ENCODE assay signal across 19 cellular contexts in the genomic region with DNA sequence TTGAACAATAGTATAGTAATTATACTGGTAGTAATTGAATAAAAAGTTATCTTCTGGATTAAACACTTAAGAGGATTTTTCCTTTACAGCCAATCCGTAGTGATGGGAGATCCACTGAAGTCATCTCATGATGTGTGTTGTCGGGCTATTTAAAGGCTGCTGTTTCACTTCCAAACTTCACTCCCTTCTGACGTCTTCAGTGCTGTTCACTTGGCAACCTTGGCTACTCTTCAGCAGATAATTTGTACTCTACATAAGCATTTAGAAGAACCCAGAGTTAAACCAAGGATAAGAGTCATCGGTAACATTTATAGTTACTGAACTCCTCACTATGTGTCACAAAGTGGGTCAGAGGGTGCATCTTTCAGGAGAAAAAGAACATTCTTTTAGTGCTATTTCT.
DNase-seq lines count a peak whose midpoint lies in the region; ATAC-seq and TF ChIP-seq lines count a peak whose summit lies in the region.
"Had no signal": no experiment of that assay in that cellular context is flagged by ENCODE, and none has a peak within 500 bp of the region (broad histone marks: within the 10 kb centered on the region; RNA-seq: fewer than 3 reads in every experiment).

No MANE protein-coding gene starts in this region.

- H3K4me1 ChIP-seq in SJCRH30 = peaks cover 11% of the 10 kb centered on the region
- no peaks in the 10 kb centered on the region for H3K4me1 ChIP-seq in breast epithelium
- H3K4me1 ChIP-seq: esophagus squamous epithelium had no signal

- intact Hi-C loops in breast epithelium (cut with DNase I; ENCODE audit: low total_unique reads) = no loop called here

- H3K4me3 ChIP-seq in SJCRH30 = peak overlapping the region; percentile 39
- H3K4me3 ChIP-seq in breast epithelium = no peak overlapping the region
- H3K4me3 ChIP-seq: esophagus squamous epithelium, transverse colon had no signal

- no peaks in the 10 kb centered on the region for H3K9me3 ChIP-seq in SJCRH30 (replicated peaks)
- H3K9me3 ChIP-seq in breast epithelium = no peaks in the 10 kb centered on the region
- H3K9me3 ChIP-seq: esophagus squamous epithelium, transverse colon had no signal

- ATAC-seq in GM21723 (IDR thresholded peaks at IDR 0.05; ENCODE audit: unreplicated experiment) = no peak
- ATAC-seq in stimulated activated naive CD8-positive, alpha-beta T cell treated with anti-CD3 and anti-CD28 coated beads, Interleukin-15, Interleukin-2, amounts not matched to agents 100 U/mL and 50 U/mL, for 24 hours = no peak
- ATAC-seq: activated T-cell treated with anti-CD3 and anti-CD28 coated beads, Interleukin-2, amount 50 U/mL, for 4 hours had no signal

- H3K27ac ChIP-seq in SJCRH30 (no peak overlapping the region), breast epithelium (no peak overlapping the region)
- H3K27ac ChIP-seq: esophagus squamous epithelium, RWPE1, transverse colon had no signal

- DNase-seq in EH (ENCODE audit: low read depth) (peak; percentile 5), SJCRH30 (peak in 1 of 2 experiments; percentile 48), fibroblast of the conjunctiva (ENCODE audit: low read depth) (peak; percentile 82), pons (ENCODE audit: low spot score) (peak; percentile 43), iPS-NIHi11 (ENCODE audit: low spot score) (no peak), breast epithelium (ENCODE audit: low spot score in 2 of 2) (no peak)
- no peak for DNase-seq in stimulated activated naive CD8-positive, alpha-beta T cell treated with anti-CD3 and anti-CD28 coated beads, Interleukin-15, Interleukin-2, amounts not matched to agents 100 U/mL and 50 U/mL, for 24 hours
- DNase-seq: activated CD4-positive, alpha-beta T cell treated with anti-CD3 and anti-CD28 coated beads for 4 hours; activated naive CD8-positive, alpha-beta T cell treated with anti-CD3 and anti-CD28 coated beads, Interleukin-2, amount 10 ng/mL, durations not matched to agents 7 days and 5 days; activated T-cell treated with anti-CD3 and anti-CD28 coated beads, Interleukin-2, amount 50 U/mL, for 4 hours; EL; esophagus squamous epithelium; immature natural killer cell; NCI-H1694; NCI-H510A; stimulated activated CD4-positive, alpha-beta T cell treated with anti-CD3 and anti-CD28 coated beads, Interleukin-1b, Interleukin-23, amount 100 ng/mL, for 48 hours; transverse colon had no signal

- TF ChIP-seq CTCF in breast epithelium (IDR thresholded peaks at IDR 0.05) = no peak

- no peaks in the 10 kb centered on the region for H3K27me3 ChIP-seq in SJCRH30
- H3K27me3 ChIP-seq in breast epithelium = no peaks in the 10 kb centered on the region
- H3K27me3 ChIP-seq: esophagus squamous epithelium, transverse colon had no signal

- TF ChIP-seq POLR2A in breast epithelium (IDR thresholded peaks at IDR 0.05) = no peak

- no peaks in the 10 kb centered on the region for H3K36me3 ChIP-seq in SJCRH30
- H3K36me3 ChIP-seq in breast epithelium = no peaks in the 10 kb centered on the region
- H3K36me3 ChIP-seq: esophagus squamous epithelium, transverse colon had no signal

Comparison
In these comparisons a context has a peak if more than half of its experiments do, and no peak if none do; other contexts are left out.
1. DNase-seq: peak in EH (single experiment), fibroblast of the conjunctiva (single experiment) and pons (single experiment); none in iPS-NIHi11 (single experiment), stimulated activated naive CD8-positive, alpha-beta T cell treated with anti-CD3 and anti-CD28 coated beads, Interleukin-15, Interleukin-2, amounts not matched to agents 100 U/mL and 50 U/mL, for 24 hours (single experiment) and breast epithelium (0 of 2).